Comparison of ENCODE assay signal across 16 cellular contexts in genomic region chr10:18665079-18665478, GRCh38. TPM values are rescaled to one million over a fixed set of nuclear protein-coding genes. Genes with fewer than 3 reads are reported as not detected.
DNase-seq lines count a peak whose midpoint lies in the region; ATAC-seq, FAIRE-seq and TF ChIP-seq lines count a peak whose summit lies in the region.
"Had no signal": no experiment of that assay in that cellular context is flagged by ENCODE, and none has a peak within 500 bp of the region (broad histone marks: within the 10 kb centered on the region; RNA-seq: fewer than 3 reads in every experiment).

No MANE protein-coding gene starts in this region.

- no peak overlapping the region for H2BK12ac ChIP-seq in mesenchymal stem cell (ENCODE audit: low read length in 2 of 2)

- POLR2A ChIA-PET in A549 (lab: Yijun Ruan, JAX), result no interaction called here

- no peak for TF ChIP-seq CTCF in A549 (IDR thresholded peaks at IDR 0.05)
- no peak for TF ChIP-seq CTCF in GM23338 (conservative IDR thresholded peaks at IDR 0.05; ENCODE audit: low read depth in 2 of 2)
- TF ChIP-seq CTCF in WI38 (IDR thresholded peaks at IDR 0.05; ENCODE audit: low read depth, low read length), result no peak
- no peak for TF ChIP-seq CTCF in foreskin fibroblast (IDR thresholded peaks at IDR 0.05; ENCODE audit: low read depth, low read length)
- TF ChIP-seq CTCF in BE2C (IDR thresholded peaks at IDR 0.05; ENCODE audit: low read depth, low read length), result no peak

- no peaks in the 10 kb centered on the region for H3K9me2 ChIP-seq in GM23338 (ENCODE audit: insufficient read depth)

- H3K4me3 ChIP-seq in A549 (no peak overlapping the region), GM23338 (0 out of 2 replicates have a peak overlapping the region, but pooled peaks have one; percentile 37), WI38 (ENCODE audit: low read depth, low read length) (peak overlapping the region; percentile 12; the same call in 1 of the 2 replicates), mesenchymal stem cell (ENCODE audit: insufficient read depth in 1 of 2, low read depth in 1 of 2, low read length in 2 of 2) (no peak overlapping the region), foreskin fibroblast (ENCODE audit: low read depth in 1 of 2, low read length in 2 of 2) (no peak overlapping the region), BE2C (ENCODE audit: low read depth, low read length) (no peak overlapping the region)

- H4K20me1 ChIP-seq in GM23338 (replicated peaks; ENCODE audit: insufficient read depth), result peaks cover 28% of the 10 kb centered on the region; the same call in 1 of the 2 replicates

- no peak overlapping the region for H2BK15ac ChIP-seq in mesenchymal stem cell (ENCODE audit: low read depth, poor library complexity, severe bottlenecking)

- H3K36me3 ChIP-seq in GM23338 (ENCODE audit: insufficient read depth) (peaks cover 4% of the 10 kb centered on the region; the same call in 1 of the 2 replicates), mesenchymal stem cell (ENCODE audit: control insufficient read depth in 1 of 2, insufficient read depth in 2 of 2, low read depth in 1 of 2, low read length in 2 of 2) (peaks cover 3 to 19% of the 10 kb centered on the region in 2 experiments), BE2C (no peaks in the 10 kb centered on the region; the same call in 1 of the 2 replicates)

- no peak overlapping the region for H4K91ac ChIP-seq in mesenchymal stem cell (ENCODE audit: low read length)

- no peak overlapping the region for H3K9ac ChIP-seq in mesenchymal stem cell (ENCODE audit: low read length)

- H3K18ac ChIP-seq in mesenchymal stem cell (ENCODE audit: low read depth in 1 of 2, low read length in 2 of 2), result no peak overlapping the region

- CTCF ChIA-PET in A549 (lab: Yijun Ruan, JAX), result no interaction called here

- TF ChIP-seq EP300 in A549 (IDR thresholded peaks at IDR 0.05), result no peak

- H3K27me3 Mint-ChIP-seq in GM23338 (ENCODE audit: insufficient read depth, low read depth, poor library complexity), result peaks cover 4% of the 10 kb centered on the region
- H3K27me3 Mint-ChIP-seq: CD4-positive, alpha-beta memory T cell had no signal

- DNase-seq in A549 (ENCODE audit: low read depth in 1 of 2, low spot score in 1 of 2) (no peak), GM23338 (ENCODE audit: low spot score) (no peak), mesenchymal stem cell (no peak), foreskin fibroblast (no peak), BE2C (no peak), medulla oblongata (ENCODE audit: extremely low spot score) (no peak)
- DNase-seq: ACHN; CD4-positive, alpha-beta memory T cell; GF-D8; NCI-H1436 treated with DMSO at 0.1 percent for 48 hours; NCI-H2081; NCI-H510A treated with DMSO at 0.1 percent for 48 hours; RPMI8226 had no signal

- TF ChIP-seq POLR2A in A549 (IDR thresholded peaks at IDR 0.05; ENCODE audit: low read length), result no peak

- H3K4me1 ChIP-seq in A549 (peaks cover 51% of the 10 kb centered on the region), GM23338 (ENCODE audit: insufficient read depth) (peaks cover 42% of the 10 kb centered on the region), mesenchymal stem cell (ENCODE audit: control insufficient read depth, insufficient read depth, low read depth, low read length) (peaks cover 7% of the 10 kb centered on the region), BE2C (no peaks in the 10 kb centered on the region)

- H3K9me3 ChIP-seq in A549, result no peaks in the 10 kb centered on the region
- no peaks in the 10 kb centered on the region for H3K9me3 ChIP-seq in mesenchymal stem cell (ENCODE audit: control insufficient read depth, low read length)
- no peaks in the 10 kb centered on the region for H3K9me3 ChIP-seq in BE2C

- peak overlapping the region; percentile 87 for H2AK5ac ChIP-seq in mesenchymal stem cell (ENCODE audit: low read length, severe bottlenecking)

- FAIRE-seq in A549 (lab: Jason Lieb, UNC), result no peak
- FAIRE-seq: H1 had no signal

- 90% methylated on average over 2 of the region's 2 CpGs for WGBS in A549 (ENCODE audit: missing lambda C conversion rate)
- WGBS in mesenchymal stem cell, result 79% methylated on average over 2 of the region's 2 CpGs

- H3K4me3 Mint-ChIP-seq in GM23338, result no peak overlapping the region

- ATAC-seq in A549 (peak in 1 of 2 experiments; percentile 59; a peak in 3 of 6 replicates), GM23338 (no peak), HG03039 (IDR thresholded peaks at IDR 0.05; ENCODE audit: unreplicated experiment) (no peak)

- no peak overlapping the region for H3K4ac ChIP-seq in mesenchymal stem cell (ENCODE audit: low read depth in 1 of 2, low read length in 2 of 2)

- H3K4me2 ChIP-seq in A549 (peak overlapping the region; percentile 58), GM23338 (peak overlapping the region; percentile 58; the same call in 1 of the 2 replicates), mesenchymal stem cell (ENCODE audit: low read length, poor library complexity, severe bottlenecking) (no peak overlapping the region)

- no peaks in the 10 kb centered on the region for H3K9me3 Mint-ChIP-seq in GM23338
- H3K9me3 Mint-ChIP-seq: CD4-positive, alpha-beta memory T cell had no signal

- H3F3A ChIP-seq in GM23338 (replicated peaks; ENCODE audit: low read depth), result no peaks in the 10 kb centered on the region

- H3K27ac ChIP-seq in A549 (peak overlapping the region in 1 of 2 experiments; percentile 28; a peak in 2 of 6 replicates), GM23338 (ENCODE audit: low read depth) (peak overlapping the region; percentile 88; the same call in 1 of the 2 replicates), mesenchymal stem cell (ENCODE audit: low read length, poor library complexity, severe bottlenecking) (peak overlapping the region; percentile 64)

- H3K27ac Mint-ChIP-seq in GM23338, result no peak overlapping the region

- no peak overlapping the region for H2AFZ ChIP-seq in GM23338
- no peak overlapping the region for H2AFZ ChIP-seq in mesenchymal stem cell (ENCODE audit: low read depth, low read length)

- no peaks in the 10 kb centered on the region for H3K79me1 ChIP-seq in mesenchymal stem cell (replicated peaks; ENCODE audit: low read length, poor library complexity, severe bottlenecking)

- no peak overlapping the region for H2BK120ac ChIP-seq in mesenchymal stem cell (ENCODE audit: low read depth, low read length)

- peak overlapping the region; percentile 38 for H4K8ac ChIP-seq in mesenchymal stem cell (ENCODE audit: low read length)

- H3K79me2 ChIP-seq in GM23338 (replicated peaks; ENCODE audit: insufficient read depth), result peaks cover 92% of the 10 kb centered on the region

- H3K36me3 Mint-ChIP-seq in GM23338 (ENCODE audit: low read depth), result peaks cover 40% of the 10 kb centered on the region

- no peaks in the 10 kb centered on the region for H3K27me3 ChIP-seq in GM23338 (ENCODE audit: insufficient read depth)
- no peaks in the 10 kb centered on the region for H3K27me3 ChIP-seq in mesenchymal stem cell (ENCODE audit: control insufficient read depth in 1 of 2, insufficient read depth in 1 of 2, low read length in 2 of 2)
- H3K27me3 ChIP-seq in BE2C, result no peaks in the 10 kb centered on the region

- no peak overlapping the region for H3K23ac ChIP-seq in mesenchymal stem cell (ENCODE audit: low read length in 2 of 2)

- no peak overlapping the region for H2BK5ac ChIP-seq in mesenchymal stem cell (ENCODE audit: low read depth, low read length, poor library complexity, severe bottlenecking)

- no peak overlapping the region for H3K14ac ChIP-seq in mesenchymal stem cell (ENCODE audit: low read length in 2 of 2)

- no peak for TF ChIP-seq RAD21 in A549 (conservative IDR thresholded peaks at IDR 0.05 in 1 of 2, IDR thresholded peaks at IDR 0.05 in 1 of 2)

- peaks cover 51% of the 10 kb centered on the region for H3K4me1 Mint-ChIP-seq in GM23338

TF ChIP-seq in A549, 52 proteins besides CTCF, POLR2A, EP300 and RAD21 (continues in another document):
- TF ChIP-seq ATOH8 (CRISPR knock-in tag; IDR thresholded peaks at IDR 0.05; ENCODE audit: low read depth), result no peak
- TF ChIP-seq EHF (CRISPR knock-in tag; IDR thresholded peaks at IDR 0.05), result no peak

TF ChIP-seq in GM23338, 12 proteins besides CTCF, POLR2A, EP300 and RAD21 (continues in another document):
- TF ChIP-seq POLR2AphosphoS5 (IDR thresholded peaks at IDR 0.05; ENCODE audit: low read depth), result no peak

RNA-seq across cellular contexts. Expression of gene ARL5B, which starts 5.8 kb away (rescaled TPM):
- 16.0 and 24.5 TPM in 2 replicates for polyA plus RNA-seq in A549 (2011; rRNA removed)
- polyA plus RNA-seq in A549 (2012; cell fraction: cytosol; rRNA removed), result 2.0 and 2.5 TPM in 2 replicates
- 2.7 and 5.1 TPM in 2 replicates for polyA plus RNA-seq in A549 (2012; cell fraction: nucleus; rRNA removed)
- polyA plus RNA-seq in A549 (2017; fragmentation: RNase III; extraction: RNeasy Plus Mini Kit Qiagen cat#74134 plus additional on column Dnase treatment), result 8.0 to 8.8 TPM (median 8.1 TPM) in 3 replicates
- polyA minus RNA-seq in A549 (2011; rRNA and poly(A)+ RNA removed), result 7.9 and 8.1 TPM in 2 replicates
- total RNA-seq in GM23338 (2014; rRNA removed; shearing (Covaris generic)), result 76.4 and 82.0 TPM in 2 replicates
- polyA plus RNA-seq in GM23338 (2016; fragmentation: Nextera tagmentation; extraction: Ambion mirVana), result 21.5 and 22.8 TPM in 2 replicates
- 16.9 TPM for polyA plus RNA-seq in mesenchymal stem cell (2013, experiment 1 of 2)
- 17.3 TPM for polyA plus RNA-seq in mesenchymal stem cell (2013, experiment 2 of 2)
- polyA plus RNA-seq in BE2C (2012; ENCODE audit: insufficient read depth, insufficient read length, low read depth), result 12.4 TPM

RNA-seq across cellular contexts. Expression of gene NSUN6, which starts 13.7 kb away (rescaled TPM):
- polyA plus RNA-seq in A549 (2011; rRNA removed) (11.7 and 14.7 TPM in 2 replicates), A549 (2017; fragmentation: RNase III; extraction: RNeasy Plus Mini Kit Qiagen cat#74134 plus additional on column Dnase treatment) (6.3 to 6.5 TPM (median 6.5 TPM) in 3 replicates), GM23338 (2016; fragmentation: Nextera tagmentation; extraction: Ambion mirVana) (36.3 and 37.4 TPM in 2 replicates)
- 2.9 and 3.0 TPM in 2 replicates for polyA plus RNA-seq in A549 (2012; cell fraction: cytosol; rRNA removed)
- 2.6 and 5.7 TPM in 2 replicates for polyA plus RNA-seq in A549 (2012; cell fraction: nucleus; rRNA removed)
- polyA minus RNA-seq in A549 (2011; rRNA and poly(A)+ RNA removed), result 9.0 and 12.6 TPM in 2 replicates
- 12.5 and 18.1 TPM in 2 replicates for total RNA-seq in GM23338 (2014; rRNA removed; shearing (Covaris generic))
- 3.4 TPM for polyA plus RNA-seq in mesenchymal stem cell (2013, experiment 1 of 2)
- polyA plus RNA-seq in mesenchymal stem cell (2013, experiment 2 of 2), result 3.3 TPM
- polyA plus RNA-seq in BE2C (2012; ENCODE audit: insufficient read depth, insufficient read length, low read depth), result 15.6 TPM

Comparison
In these comparisons a context has a peak if more than half of its experiments do, and no peak if none do; other contexts are left out.
1. H3K4me3 ChIP-seq: peak in GM23338 (single experiment) and WI38 (single experiment); none in A549 (single experiment), mesenchymal stem cell (0 of 2), foreskin fibroblast (0 of 2) and BE2C (single experiment).